In the genomic region with DNA sequence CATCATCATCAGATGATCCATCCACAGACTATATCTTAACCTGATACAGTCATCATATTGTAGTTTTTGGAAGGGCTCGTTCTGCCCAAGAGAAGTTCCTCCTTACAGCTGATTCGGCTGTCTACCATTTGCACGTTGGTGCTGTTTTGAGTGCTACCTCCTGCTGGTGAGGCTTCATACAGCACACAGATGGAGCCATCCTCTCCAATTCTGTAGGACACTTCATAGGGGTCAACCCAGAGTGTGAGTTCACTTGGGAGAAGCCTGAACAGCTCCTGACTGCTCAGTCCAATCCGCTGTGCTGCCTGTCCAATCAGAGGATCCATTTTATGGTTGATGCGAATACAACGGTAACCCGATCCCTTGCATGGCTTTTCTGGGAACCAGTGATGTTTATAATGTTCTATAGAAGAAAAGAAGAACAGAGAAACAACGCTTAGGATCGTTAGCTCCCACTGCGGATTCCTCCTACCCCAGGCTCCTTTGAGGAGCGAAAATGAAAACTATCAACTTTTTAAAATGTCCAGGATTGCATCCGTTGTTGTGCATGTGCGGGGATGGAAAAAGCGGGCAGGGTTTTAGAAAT, we compare ENCODE assay signal across 8 cellular contexts. TPM values are rescaled to one million over a fixed set of nuclear protein-coding genes. Genes with fewer than 3 reads are reported as not detected.
DNase-seq lines count a peak whose midpoint lies in the region; ATAC-seq and TF ChIP-seq lines count a peak whose summit lies in the region.

No MANE protein-coding gene starts in this region.

- TF ChIP-seq CTCF in GM12865 (IDR thresholded peaks at IDR 0.05; ENCODE audit: insufficient read depth, low read depth, low read length, missing control alignments): peak; percentile 71
- peak; percentile 64 for TF ChIP-seq CTCF in kidney epithelial cell (IDR thresholded peaks at IDR 0.05; ENCODE audit: insufficient read depth, low read length, poor library complexity, severe bottlenecking)

- peak; percentile 89 for DNase-seq in GM12865 (ENCODE audit: low read depth)
- peak; percentile 63 to 78 for DNase-seq in NCI-H446 (lab: John Stamatoyannopoulos, UW)
- DNase-seq in activated CD4-positive, CD25-positive, alpha-beta regulatory T cell treated with anti-CD3 and anti-CD28 coated beads, Interleukin-2, amount 50 U/mL, for 72 hours: peak; percentile 56
- peak; percentile 40 for DNase-seq in cerebellum (ENCODE audit: low spot score)
- DNase-seq in kidney epithelial cell (ENCODE audit: low read depth): peak; percentile 73
- peak; percentile 54 to 57 for DNase-seq in stimulated activated CD4-positive, alpha-beta T cell treated with anti-CD3 and anti-CD28 coated beads, Interleukin-15, amount 100 ng/mL, for 48 hours (ENCODE audit: low read depth in 2 of 2)

- H3K27me3 ChIP-seq in kidney epithelial cell (ENCODE audit: control insufficient read depth, insufficient read depth, low read length): no peaks in the 10 kb centered on the region

- H3K4me3 ChIP-seq in GM12865 (ENCODE audit: low read depth, low read length) (peak overlapping the region; percentile 97), kidney epithelial cell (ENCODE audit: low read depth, low read length) (peak overlapping the region; percentile 99)

- H3K36me3 ChIP-seq in kidney epithelial cell (ENCODE audit: control insufficient read depth, insufficient read depth, low read length): no peaks in the 10 kb centered on the region

- ATAC-seq in HG03175 (IDR thresholded peaks at IDR 0.05; ENCODE audit: unreplicated experiment) (peak; percentile 19), GM19035 (IDR thresholded peaks at IDR 0.05; ENCODE audit: unreplicated experiment) (no peak)

RNA-seq across cellular contexts. Expression of a gene that starts 1.5 kb away (rescaled TPM):
- 47.0 TPM for total RNA-seq in cerebellum
- total RNA-seq in kidney epithelial cell: 51.3 and 52.4 TPM in 2 replicates
